Comparison of ENCODE assay signal across 7 cellular contexts in genomic region chr4:94293981-94294380, GRCh38. TPM values are rescaled to one million over a fixed set of nuclear protein-coding genes. Genes with fewer than 3 reads are reported as not detected.
"Had no signal": no experiment of that assay in that cellular context is flagged by ENCODE, and none has a peak within 500 bp of the region (broad histone marks: within the 10 kb centered on the region; RNA-seq: fewer than 3 reads in every experiment).

No MANE protein-coding gene starts in this region.

RNA-seq across cellular contexts. Expression of gene HPGDS, which starts 48.7 kb away (rescaled TPM):
- total RNA-seq: activated CD4-positive, alpha-beta T cell treated with anti-CD3 and anti-CD28 coated beads for 36 hours; activated CD8-positive, alpha-beta T cell treated with anti-CD3 and anti-CD28 coated beads, Interleukin-2, amount 10 ng/mL, durations not matched to agents 7 days and 5 days; activated naive CD8-positive, alpha-beta T cell treated with anti-CD3 and anti-CD28 coated beads, Interleukin-2, amount 10 ng/mL, durations not matched to agents 7 days and 5 days; ascending aorta; bronchial epithelial cell; cardiac muscle cell; chondrocyte had no signal
- polyA plus RNA-seq: cardiac muscle cell had no signal
